In the genomic region with DNA sequence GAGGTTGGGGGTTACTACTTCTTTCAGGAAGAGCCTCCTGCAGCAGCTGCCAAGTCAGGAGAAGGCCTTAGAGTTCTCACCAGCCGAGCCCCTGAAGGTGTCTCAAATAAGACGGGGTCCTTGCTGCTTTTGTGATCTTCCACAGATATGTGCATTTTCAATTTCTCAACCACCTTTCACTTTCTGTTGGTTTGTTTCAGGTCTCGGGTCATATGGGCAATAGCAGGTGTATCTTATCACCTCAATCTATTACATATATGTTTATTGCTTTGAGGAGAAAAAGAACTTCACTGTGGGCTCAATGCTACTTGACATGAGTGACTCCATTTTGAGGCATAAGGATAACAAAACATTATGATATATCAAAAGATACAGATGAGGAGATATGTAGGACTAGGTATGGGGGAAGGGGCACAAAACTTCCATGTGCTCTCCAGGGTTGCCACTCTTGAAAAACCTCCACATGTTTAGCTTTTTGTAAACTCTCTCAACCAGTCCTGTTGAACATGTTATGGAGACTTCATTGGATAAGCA, we compare ENCODE assay signal across 22 cellular contexts.
DNase-seq lines count a peak whose midpoint lies in the region; ATAC-seq lines count a peak whose summit lies in the region.
"Had no signal": no experiment of that assay in that cellular context is flagged by ENCODE, and none has a peak within 500 bp of the region (broad histone marks: within the 10 kb centered on the region; RNA-seq: fewer than 3 reads in every experiment).

No MANE protein-coding gene starts in this region.

- ATAC-seq in GM19395 (IDR thresholded peaks at IDR 0.05; ENCODE audit: unreplicated experiment) = peak; percentile 79
- peak; percentile 58 for ATAC-seq in HG02571 (IDR thresholded peaks at IDR 0.05; ENCODE audit: unreplicated experiment)
- peak; percentile 90 for ATAC-seq in HG03196 (IDR thresholded peaks at IDR 0.05; ENCODE audit: unreplicated experiment)
- ATAC-seq in Right ventricle myocardium inferior = no peak
- ATAC-seq: activated T-helper 17 cell treated with anti-CD3 and anti-CD28 coated beads, Interleukin-2, amount 50 U/mL, for 72 hours; CD8-positive, alpha-beta T cell; stimulated activated naive CD8-positive, alpha-beta T cell treated with anti-CD3 and anti-CD28 coated beads, Interleukin-15, Interleukin-2, amounts not matched to agents 100 U/mL and 50 U/mL, for 24 hours had no signal

- DNase-seq in Right ventricle myocardium inferior (ENCODE audit: missing footprints) (no peak), NCI-H1417 treated with DMSO at 0.1 percent for 48 hours (lab: John Stamatoyannopoulos, UW) (no peak), NCI-H1105 (lab: John Stamatoyannopoulos, UW) (no peak), AML-193 (lab: John Stamatoyannopoulos, UW) (no peak)
- DNase-seq: activated CD4-positive, alpha-beta T cell treated with anti-CD3 and anti-CD28 coated beads, Interleukin-2, amount 10 ng/mL, durations not matched to agents 24 days and 14 days; activated naive CD8-positive, alpha-beta T cell treated with anti-CD3 and anti-CD28 coated beads for 36 hours; CD8-positive, alpha-beta T cell; cerebellar nuclear complex; DMS153; foreskin fibroblast; GDM1; hippocampal formation; islet precursor cell; MG63; NCI-H69; SHP77; stimulated activated CD4-positive, alpha-beta T cell treated with anti-CD3 and anti-CD28 coated beads, Interleukin-4, amount 100 ng/mL, for 1 hour; stimulated activated naive CD8-positive, alpha-beta T cell treated with anti-CD3 and anti-CD28 coated beads, Interleukin-15, Interleukin-2, amounts not matched to agents 100 U/mL and 50 U/mL, for 24 hours had no signal

- intact Hi-C loops in Right ventricle myocardium inferior (cut with DNase I) = no loop called here
